1 cellular context compared by ENCODE assay signal in the genomic region with DNA sequence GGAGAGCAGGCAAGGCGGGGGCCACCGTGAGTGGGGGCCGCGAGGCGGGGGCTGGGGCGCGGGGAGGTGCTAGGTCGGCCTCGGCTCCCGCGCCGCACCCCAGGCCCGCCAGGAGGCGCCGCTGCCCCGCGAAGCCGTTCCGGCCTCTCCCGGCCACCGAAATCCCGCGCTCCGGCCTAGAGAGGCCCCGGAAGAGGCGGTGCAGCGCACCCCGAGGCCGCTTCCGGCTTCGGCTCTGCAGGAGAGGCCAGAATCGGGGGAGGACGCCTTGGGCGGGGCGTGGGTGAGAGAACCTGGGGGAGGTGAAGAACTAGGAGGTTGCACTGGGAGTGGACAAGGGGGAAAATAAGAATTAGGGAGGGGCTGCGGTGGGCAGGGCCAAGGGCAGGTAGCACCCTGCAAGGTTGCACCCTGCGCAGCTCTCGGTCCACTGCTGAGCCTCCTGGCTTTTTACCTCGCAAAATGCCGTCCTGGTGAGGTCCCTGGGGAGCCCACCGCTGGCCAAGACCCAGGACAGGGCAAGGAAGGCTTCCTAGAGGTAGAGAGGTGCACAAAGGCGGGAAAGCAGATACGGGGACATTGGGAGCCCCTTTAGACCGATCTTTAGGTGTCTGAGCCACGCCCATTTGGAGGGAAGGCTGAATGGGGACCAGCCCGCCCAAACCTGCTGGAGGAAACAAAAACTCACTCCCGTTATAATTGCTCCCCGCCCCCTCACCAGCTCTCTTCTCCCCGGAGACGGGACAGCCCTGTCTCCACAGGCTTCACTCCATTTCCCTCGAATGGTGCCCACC.
A peak's percentile ranks its signal among the peaks of the same experiment; 100 is the strongest.
TF ChIP-seq lines count a peak whose summit lies in the region.

No MANE protein-coding gene starts in this region.

TF ChIP-seq in GM12878, 131 proteins besides CTCF, POLR2A, EP300 and RAD21 (continued from another document):
- TF ChIP-seq, protein P1, sequence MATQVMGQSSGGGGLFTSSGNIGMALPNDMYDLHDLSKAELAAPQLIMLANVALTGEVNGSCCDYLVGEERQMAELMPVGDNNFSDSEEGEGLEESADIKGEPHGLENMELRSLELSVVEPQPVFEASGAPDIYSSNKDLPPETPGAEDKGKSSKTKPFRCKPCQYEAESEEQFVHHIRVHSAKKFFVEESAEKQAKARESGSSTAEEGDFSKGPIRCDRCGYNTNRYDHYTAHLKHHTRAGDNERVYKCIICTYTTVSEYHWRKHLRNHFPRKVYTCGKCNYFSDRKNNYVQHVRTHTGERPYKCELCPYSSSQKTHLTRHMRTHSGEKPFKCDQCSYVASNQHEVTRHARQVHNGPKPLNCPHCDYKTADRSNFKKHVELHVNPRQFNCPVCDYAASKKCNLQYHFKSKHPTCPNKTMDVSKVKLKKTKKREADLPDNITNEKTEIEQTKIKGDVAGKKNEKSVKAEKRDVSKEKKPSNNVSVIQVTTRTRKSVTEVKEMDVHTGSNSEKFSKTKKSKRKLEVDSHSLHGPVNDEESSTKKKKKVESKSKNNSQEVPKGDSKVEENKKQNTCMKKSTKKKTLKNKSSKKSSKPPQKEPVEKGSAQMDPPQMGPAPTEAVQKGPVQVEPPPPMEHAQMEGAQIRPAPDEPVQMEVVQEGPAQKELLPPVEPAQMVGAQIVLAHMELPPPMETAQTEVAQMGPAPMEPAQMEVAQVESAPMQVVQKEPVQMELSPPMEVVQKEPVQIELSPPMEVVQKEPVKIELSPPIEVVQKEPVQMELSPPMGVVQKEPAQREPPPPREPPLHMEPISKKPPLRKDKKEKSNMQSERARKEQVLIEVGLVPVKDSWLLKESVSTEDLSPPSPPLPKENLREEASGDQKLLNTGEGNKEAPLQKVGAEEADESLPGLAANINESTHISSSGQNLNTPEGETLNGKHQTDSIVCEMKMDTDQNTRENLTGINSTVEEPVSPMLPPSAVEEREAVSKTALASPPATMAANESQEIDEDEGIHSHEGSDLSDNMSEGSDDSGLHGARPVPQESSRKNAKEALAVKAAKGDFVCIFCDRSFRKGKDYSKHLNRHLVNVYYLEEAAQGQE (IDR thresholded peaks at IDR 0.05; ENCODE audit: low read depth, low read length): no peak
- TF ChIP-seq BMI1 (IDR thresholded peaks at IDR 0.05; ENCODE audit: borderline replicate concordance) (no peak), BACH1 (IDR thresholded peaks at IDR 0.05; ENCODE audit: borderline replicate concordance) (peak; percentile 47; the same call in 1 of the 2 replicates), MYC (IDR thresholded peaks at IDR 0.05; ENCODE audit: insufficient read depth, insufficient read length, insufficient replicate concordance, low read length, severe bottlenecking) (no peak), CHD2 (IDR thresholded peaks at IDR 0.05; ENCODE audit: borderline replicate concordance, low read depth, low read length) (peak; percentile 67; the same call in 1 of the 2 replicates), JUND (IDR thresholded peaks at IDR 0.05; ENCODE audit: low read depth, low read length) (no peak), SMAD1 (IDR thresholded peaks at IDR 0.05; ENCODE audit: low read depth, partially characterized antibody) (no peak), SREBF1 (IDR thresholded peaks at IDR 0.05; ENCODE audit: low read length) (no peak), TBL1XR1 (IDR thresholded peaks at IDR 0.05; ENCODE audit: low read depth, low read length) (peak; percentile 61), MXI1 (IDR thresholded peaks at IDR 0.05; ENCODE audit: low read depth, low read length) (0 out of 2 replicates have a peak, but pooled peaks have one; percentile 28), NFYA (IDR thresholded peaks at IDR 0.05; ENCODE audit: borderline replicate concordance, low read depth, low read length) (no peak), RB1 (IDR thresholded peaks at IDR 0.05; ENCODE audit: borderline replicate concordance) (peak; percentile 96; the same call in 1 of the 2 replicates), YY1 (IDR thresholded peaks at IDR 0.05; ENCODE audit: low read depth, low read length) (peak; percentile 80), SMC3 (IDR thresholded peaks at IDR 0.05; ENCODE audit: borderline replicate concordance, low read length) (peak; percentile 90), MTA2 (IDR thresholded peaks at IDR 0.05; ENCODE audit: low read depth) (peak; percentile 27; the same call in 1 of the 2 replicates), ZNF207 (IDR thresholded peaks at IDR 0.05; ENCODE audit: borderline replicate concordance) (peak; percentile 60; the same call in 1 of the 2 replicates), HDAC6 (IDR thresholded peaks at IDR 0.05; ENCODE audit: unreplicated experiment) (no peak), STAT3 (IDR thresholded peaks at IDR 0.05; ENCODE audit: low read depth, low read length) (no peak), SMAD5 (IDR thresholded peaks at IDR 0.05; ENCODE audit: low read depth) (no peak), ZBED1 (IDR thresholded peaks at IDR 0.05; ENCODE audit: borderline replicate concordance) (no peak), SIN3A (IDR thresholded peaks at IDR 0.05; ENCODE audit: low read depth, low read length) (no peak), KAT2A (conservative IDR thresholded peaks at IDR 0.05; ENCODE audit: control insufficient read depth, low read depth, low read length) (no peak), TCF7 (IDR thresholded peaks at IDR 0.05; ENCODE audit: borderline replicate concordance) (no peak), ZNF24 (IDR thresholded peaks at IDR 0.05) (peak; percentile 70; the same call in 1 of the 2 replicates)
- TF ChIP-seq, protein P2, sequence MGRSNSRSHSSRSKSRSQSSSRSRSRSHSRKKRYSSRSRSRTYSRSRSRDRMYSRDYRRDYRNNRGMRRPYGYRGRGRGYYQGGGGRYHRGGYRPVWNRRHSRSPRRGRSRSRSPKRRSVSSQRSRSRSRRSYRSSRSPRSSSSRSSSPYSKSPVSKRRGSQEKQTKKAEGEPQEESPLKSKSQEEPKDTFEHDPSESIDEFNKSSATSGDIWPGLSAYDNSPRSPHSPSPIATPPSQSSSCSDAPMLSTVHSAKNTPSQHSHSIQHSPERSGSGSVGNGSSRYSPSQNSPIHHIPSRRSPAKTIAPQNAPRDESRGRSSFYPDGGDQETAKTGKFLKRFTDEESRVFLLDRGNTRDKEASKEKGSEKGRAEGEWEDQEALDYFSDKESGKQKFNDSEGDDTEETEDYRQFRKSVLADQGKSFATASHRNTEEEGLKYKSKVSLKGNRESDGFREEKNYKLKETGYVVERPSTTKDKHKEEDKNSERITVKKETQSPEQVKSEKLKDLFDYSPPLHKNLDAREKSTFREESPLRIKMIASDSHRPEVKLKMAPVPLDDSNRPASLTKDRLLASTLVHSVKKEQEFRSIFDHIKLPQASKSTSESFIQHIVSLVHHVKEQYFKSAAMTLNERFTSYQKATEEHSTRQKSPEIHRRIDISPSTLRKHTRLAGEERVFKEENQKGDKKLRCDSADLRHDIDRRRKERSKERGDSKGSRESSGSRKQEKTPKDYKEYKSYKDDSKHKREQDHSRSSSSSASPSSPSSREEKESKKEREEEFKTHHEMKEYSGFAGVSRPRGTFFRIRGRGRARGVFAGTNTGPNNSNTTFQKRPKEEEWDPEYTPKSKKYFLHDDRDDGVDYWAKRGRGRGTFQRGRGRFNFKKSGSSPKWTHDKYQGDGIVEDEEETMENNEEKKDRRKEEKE (IDR thresholded peaks at IDR 0.05): no peak
- TF ChIP-seq, protein P3, sequence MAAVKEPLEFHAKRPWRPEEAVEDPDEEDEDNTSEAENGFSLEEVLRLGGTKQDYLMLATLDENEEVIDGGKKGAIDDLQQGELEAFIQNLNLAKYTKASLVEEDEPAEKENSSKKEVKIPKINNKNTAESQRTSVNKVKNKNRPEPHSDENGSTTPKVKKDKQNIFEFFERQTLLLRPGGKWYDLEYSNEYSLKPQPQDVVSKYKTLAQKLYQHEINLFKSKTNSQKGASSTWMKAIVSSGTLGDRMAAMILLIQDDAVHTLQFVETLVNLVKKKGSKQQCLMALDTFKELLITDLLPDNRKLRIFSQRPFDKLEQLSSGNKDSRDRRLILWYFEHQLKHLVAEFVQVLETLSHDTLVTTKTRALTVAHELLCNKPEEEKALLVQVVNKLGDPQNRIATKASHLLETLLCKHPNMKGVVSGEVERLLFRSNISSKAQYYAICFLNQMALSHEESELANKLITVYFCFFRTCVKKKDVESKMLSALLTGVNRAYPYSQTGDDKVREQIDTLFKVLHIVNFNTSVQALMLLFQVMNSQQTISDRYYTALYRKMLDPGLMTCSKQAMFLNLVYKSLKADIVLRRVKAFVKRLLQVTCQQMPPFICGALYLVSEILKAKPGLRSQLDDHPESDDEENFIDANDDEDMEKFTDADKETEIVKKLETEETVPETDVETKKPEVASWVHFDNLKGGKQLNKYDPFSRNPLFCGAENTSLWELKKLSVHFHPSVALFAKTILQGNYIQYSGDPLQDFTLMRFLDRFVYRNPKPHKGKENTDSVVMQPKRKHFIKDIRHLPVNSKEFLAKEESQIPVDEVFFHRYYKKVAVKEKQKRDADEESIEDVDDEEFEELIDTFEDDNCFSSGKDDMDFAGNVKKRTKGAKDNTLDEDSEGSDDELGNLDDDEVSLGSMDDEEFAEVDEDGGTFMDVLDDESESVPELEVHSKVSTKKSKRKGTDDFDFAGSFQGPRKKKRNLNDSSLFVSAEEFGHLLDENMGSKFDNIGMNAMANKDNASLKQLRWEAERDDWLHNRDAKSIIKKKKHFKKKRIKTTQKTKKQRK (IDR thresholded peaks at IDR 0.05; ENCODE audit: low read depth, low read length): no peak
- TF ChIP-seq, protein P4, sequence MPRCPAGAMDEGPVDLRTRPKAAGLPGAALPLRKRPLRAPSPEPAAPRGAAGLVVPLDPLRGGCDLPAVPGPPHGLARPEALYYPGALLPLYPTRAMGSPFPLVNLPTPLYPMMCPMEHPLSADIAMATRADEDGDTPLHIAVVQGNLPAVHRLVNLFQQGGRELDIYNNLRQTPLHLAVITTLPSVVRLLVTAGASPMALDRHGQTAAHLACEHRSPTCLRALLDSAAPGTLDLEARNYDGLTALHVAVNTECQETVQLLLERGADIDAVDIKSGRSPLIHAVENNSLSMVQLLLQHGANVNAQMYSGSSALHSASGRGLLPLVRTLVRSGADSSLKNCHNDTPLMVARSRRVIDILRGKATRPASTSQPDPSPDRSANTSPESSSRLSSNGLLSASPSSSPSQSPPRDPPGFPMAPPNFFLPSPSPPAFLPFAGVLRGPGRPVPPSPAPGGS (IDR thresholded peaks at IDR 0.05; ENCODE audit: borderline replicate concordance, insufficient read depth, low read depth, low read length, poor library complexity, severe bottlenecking): no peak
- TF ChIP-seq, protein P5, sequence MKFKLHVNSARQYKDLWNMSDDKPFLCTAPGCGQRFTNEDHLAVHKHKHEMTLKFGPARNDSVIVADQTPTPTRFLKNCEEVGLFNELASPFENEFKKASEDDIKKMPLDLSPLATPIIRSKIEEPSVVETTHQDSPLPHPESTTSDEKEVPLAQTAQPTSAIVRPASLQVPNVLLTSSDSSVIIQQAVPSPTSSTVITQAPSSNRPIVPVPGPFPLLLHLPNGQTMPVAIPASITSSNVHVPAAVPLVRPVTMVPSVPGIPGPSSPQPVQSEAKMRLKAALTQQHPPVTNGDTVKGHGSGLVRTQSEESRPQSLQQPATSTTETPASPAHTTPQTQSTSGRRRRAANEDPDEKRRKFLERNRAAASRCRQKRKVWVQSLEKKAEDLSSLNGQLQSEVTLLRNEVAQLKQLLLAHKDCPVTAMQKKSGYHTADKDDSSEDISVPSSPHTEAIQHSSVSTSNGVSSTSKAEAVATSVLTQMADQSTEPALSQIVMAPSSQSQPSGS (IDR thresholded peaks at IDR 0.05; ENCODE audit: low read length): no peak
- TF ChIP-seq, protein P6, sequence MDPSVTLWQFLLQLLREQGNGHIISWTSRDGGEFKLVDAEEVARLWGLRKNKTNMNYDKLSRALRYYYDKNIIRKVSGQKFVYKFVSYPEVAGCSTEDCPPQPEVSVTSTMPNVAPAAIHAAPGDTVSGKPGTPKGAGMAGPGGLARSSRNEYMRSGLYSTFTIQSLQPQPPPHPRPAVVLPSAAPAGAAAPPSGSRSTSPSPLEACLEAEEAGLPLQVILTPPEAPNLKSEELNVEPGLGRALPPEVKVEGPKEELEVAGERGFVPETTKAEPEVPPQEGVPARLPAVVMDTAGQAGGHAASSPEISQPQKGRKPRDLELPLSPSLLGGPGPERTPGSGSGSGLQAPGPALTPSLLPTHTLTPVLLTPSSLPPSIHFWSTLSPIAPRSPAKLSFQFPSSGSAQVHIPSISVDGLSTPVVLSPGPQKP (IDR thresholded peaks at IDR 0.05; ENCODE audit: low read depth, low read length): peak; percentile 90
- TF ChIP-seq, protein P7, sequence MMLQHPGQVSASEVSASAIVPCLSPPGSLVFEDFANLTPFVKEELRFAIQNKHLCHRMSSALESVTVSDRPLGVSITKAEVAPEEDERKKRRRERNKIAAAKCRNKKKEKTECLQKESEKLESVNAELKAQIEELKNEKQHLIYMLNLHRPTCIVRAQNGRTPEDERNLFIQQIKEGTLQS (IDR thresholded peaks at IDR 0.05; ENCODE audit: borderline replicate concordance, extremely low read depth, low read depth, low read length): no peak
TF ChIP-seq in GM12878: peak in this region for 54.
